27 cellular contexts compared by ENCODE assay signal in genomic region chr6:79004239-79004638, GRCh38.
"Had no signal": no experiment of that assay in that cellular context is flagged by ENCODE, and none has a peak within 500 bp of the region (broad histone marks: within the 10 kb centered on the region; RNA-seq: fewer than 3 reads in every experiment).

No MANE protein-coding gene starts in this region.

- H3K4me3 Mint-ChIP-seq: immature natural killer cell; mesothelial cell of epicardium; naive thymus-derived CD4-positive, alpha-beta T cell; natural killer cell treated with Interleukin-12 subunit alpha and Interleukin-12 subunit beta and Interleukin-15 and Interleukin-18, amount 100 ng/mL, for 72 hours; stimulated activated memory B cell treated with anti-CD40 and anti-IgM and Interleukin-4, amounts not matched to agents 10 μg/mL and 1 μg/mL and 100 μg/mL, for 72 hours; stimulated activated naive CD8-positive, alpha-beta T cell treated with anti-CD3 and anti-CD28 coated beads, Interleukin-15, amount 100 ng/mL, for 72 hours had no signal

- H3K27me3 Mint-ChIP-seq: naive thymus-derived CD4-positive, alpha-beta T cell; natural killer cell treated with Interleukin-12 subunit alpha and Interleukin-12 subunit beta and Interleukin-15 and Interleukin-18, amount 100 ng/mL, for 72 hours; progenitor cell of endocrine pancreas; stimulated activated memory B cell treated with anti-CD40 and anti-IgM and Interleukin-4, amounts not matched to agents 10 μg/mL and 1 μg/mL and 100 μg/mL, for 72 hours; stimulated activated naive CD8-positive, alpha-beta T cell treated with anti-CD3 and anti-CD28 coated beads, Interleukin-15, amount 100 ng/mL, for 72 hours had no signal

- H3K4me1 Mint-ChIP-seq: stimulated activated naive CD8-positive, alpha-beta T cell treated with anti-CD3 and anti-CD28 coated beads, Interleukin-15, amount 100 ng/mL, for 72 hours had no signal

- DNase-seq: hypothalamus; immature natural killer cell; kidney; left ventricle myocardium inferior; mesendoderm; mucosa of descending colon; naive thymus-derived CD4-positive, alpha-beta T cell; ovary; right lobe of liver; stimulated activated CD4-positive, alpha-beta T cell treated with anti-CD3 and anti-CD28 coated beads, Interleukin-1b, Interleukin-23, amount 100 ng/mL, for 48 hours; stimulated activated CD4-positive, alpha-beta T cell treated with anti-CD3 and anti-CD28 coated beads, Interleukin-2, amount 100 ng/mL, for 48 hours; stimulated activated CD4-positive, alpha-beta T cell treated with anti-CD3 and anti-CD28 coated beads, Interleukin-4, amount 100 ng/mL, for 4 hours; stimulated activated CD8-positive, alpha-beta memory T cell treated with anti-CD3 and anti-CD28 coated beads, Interleukin-4, amount 100 ng/mL, for 48 hours; stimulated activated naive CD4-positive, alpha-beta T cell treated with Interleukin-2 at 50 U/mL for 16 hours; stimulated activated naive CD8-positive, alpha-beta T cell treated with anti-CD3 and anti-CD28 coated beads, Interleukin-15, amount 100 ng/mL, for 72 hours; substantia nigra; thyroid gland; transverse colon; upper lobe of left lung had no signal

- H3K9me3 Mint-ChIP-seq: immature natural killer cell; mesothelial cell of epicardium; naive thymus-derived CD4-positive, alpha-beta T cell; natural killer cell treated with Interleukin-12 subunit alpha and Interleukin-12 subunit beta and Interleukin-15 and Interleukin-18, amount 100 ng/mL, for 72 hours; stimulated activated memory B cell treated with anti-CD40 and anti-IgM and Interleukin-4, amounts not matched to agents 10 μg/mL and 1 μg/mL and 100 μg/mL, for 72 hours; stimulated activated naive CD8-positive, alpha-beta T cell treated with anti-CD3 and anti-CD28 coated beads, Interleukin-15, amount 100 ng/mL, for 72 hours had no signal

- H3K4me3 ChIP-seq: left ventricle myocardium inferior, lung, mucosa of descending colon, ovary, right atrium auricular region, right lobe of liver, smooth muscle cell, thyroid gland, transverse colon, upper lobe of left lung, vagina had no signal

- H3K27ac Mint-ChIP-seq: mesothelial cell of epicardium; natural killer cell treated with Interleukin-12 subunit alpha and Interleukin-12 subunit beta and Interleukin-15 and Interleukin-18, amount 100 ng/mL, for 72 hours; progenitor cell of endocrine pancreas; stimulated activated memory B cell treated with anti-CD40 and anti-IgM and Interleukin-4, amounts not matched to agents 10 μg/mL and 1 μg/mL and 100 μg/mL, for 72 hours; stimulated activated naive CD8-positive, alpha-beta T cell treated with anti-CD3 and anti-CD28 coated beads, Interleukin-15, amount 100 ng/mL, for 72 hours had no signal

- ATAC-seq: mucosa of descending colon; naive thymus-derived CD4-positive, alpha-beta T cell; natural killer cell treated with Interleukin-12 subunit alpha and Interleukin-12 subunit beta and Interleukin-15 and Interleukin-18, amount 100 ng/mL, for 72 hours; right lobe of liver; stimulated activated memory B cell treated with anti-CD40 and anti-IgM and Interleukin-4, amounts not matched to agents 10 μg/mL and 1 μg/mL and 100 μg/mL, for 72 hours; stimulated activated naive CD8-positive, alpha-beta T cell treated with anti-CD3 and anti-CD28 coated beads, Interleukin-15, amount 100 ng/mL, for 72 hours had no signal
